1 cellular context compared by ENCODE assay signal in genomic region chr11:47407746-47408590, GRCh38.
A peak's percentile ranks its signal among the peaks of the same experiment; 100 is the strongest.
TF ChIP-seq lines count a peak whose summit lies in the region.

TSS of gene SLC39A13 (plus strand) at chr11:47408590. CDS start at chr11:47410095, 1,505 bp downstream.

TF ChIP-seq in GM12878, 131 proteins besides CTCF, POLR2A, EP300 and RAD21 (continued from another document):
- TF ChIP-seq HSF1 (IDR thresholded peaks at IDR 0.05; ENCODE audit: low read depth, low read length) (0 out of 2 replicates have a peak, but pooled peaks have one; percentile 47), SRF (IDR thresholded peaks at IDR 0.05; ENCODE audit: low read depth in 2 of 2, low read length in 2 of 2) (peak; percentile 70 to 94), MEF2B (IDR thresholded peaks at IDR 0.05; ENCODE audit: partially characterized antibody, poor library complexity, severe bottlenecking) (peak; percentile 68), FOS (IDR thresholded peaks at IDR 0.05; ENCODE audit: borderline replicate concordance, extremely low read depth, insufficient read length) (no peak)
